6 cellular contexts compared by ENCODE assay signal in the genomic region with DNA sequence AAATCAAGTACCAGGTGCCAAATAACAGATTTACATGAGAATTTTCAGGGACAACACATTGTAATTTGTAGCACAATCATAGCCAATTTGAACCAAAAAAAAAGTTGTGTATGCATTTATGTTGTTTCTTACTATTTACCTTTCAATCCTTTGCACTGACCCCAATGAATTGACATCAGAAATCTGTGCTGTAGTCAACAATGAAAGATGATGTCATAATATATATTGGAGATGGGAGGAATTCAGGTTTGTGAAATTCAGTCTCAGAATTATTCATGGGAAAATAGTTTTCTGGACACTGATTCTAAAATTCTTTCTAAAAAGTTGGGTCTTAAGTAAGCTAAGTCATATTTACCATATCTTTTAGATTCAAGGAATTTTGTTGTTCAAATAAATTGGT. TPM values are rescaled to one million over a fixed set of nuclear protein-coding genes. Genes with fewer than 3 reads are reported as not detected.
"Had no signal": no experiment of that assay in that cellular context is flagged by ENCODE, and none has a peak within 500 bp of the region (broad histone marks: within the 10 kb centered on the region; RNA-seq: fewer than 3 reads in every experiment).

No MANE protein-coding gene starts in this region.

RNA-seq across cellular contexts. Expression of a gene that starts 31.0 kb away (rescaled TPM):
- total RNA-seq: M059J, PC-3, Peyer's patch, Right ventricle myocardium superior, SJSA1 had no signal
- polyA plus RNA-seq: SK-N-SH had no signal
